13 cellular contexts compared by ENCODE assay signal in genomic region chr2:217361491-217361890, GRCh38.
DNase-seq lines count a peak whose midpoint lies in the region; ATAC-seq and TF ChIP-seq lines count a peak whose summit lies in the region.
"Had no signal": no experiment of that assay in that cellular context is flagged by ENCODE, and none has a peak within 500 bp of the region (broad histone marks: within the 10 kb centered on the region; RNA-seq: fewer than 3 reads in every experiment).

No MANE protein-coding gene starts in this region.

- no peak for TF ChIP-seq CTCF in HFFc6 (IDR thresholded peaks at IDR 0.05)
- TF ChIP-seq CTCF in chondrocyte (IDR thresholded peaks at IDR 0.05): no peak
- no peak for TF ChIP-seq CTCF in thoracic aorta (IDR thresholded peaks at IDR 0.05)

- H3K36me3 ChIP-seq in mesenchymal stem cell (ENCODE audit: control insufficient read depth in 1 of 2, insufficient read depth in 2 of 2, low read depth in 1 of 2, low read length in 2 of 2) (no peaks in the 10 kb centered on the region), thoracic aorta (no peaks in the 10 kb centered on the region)
- H3K36me3 ChIP-seq: neural progenitor cell, right lobe of liver had no signal

- no peak overlapping the region for H2AFZ ChIP-seq in mesenchymal stem cell (ENCODE audit: low read depth, low read length)
- H2AFZ ChIP-seq: neural progenitor cell had no signal

- H3K9me3 ChIP-seq in mesenchymal stem cell (ENCODE audit: control insufficient read depth, low read length) (no peaks in the 10 kb centered on the region), thoracic aorta (no peaks in the 10 kb centered on the region)
- H3K9me3 ChIP-seq: right lobe of liver had no signal

- no peak overlapping the region for H4K8ac ChIP-seq in mesenchymal stem cell (ENCODE audit: low read length)

- H3K18ac ChIP-seq in mesenchymal stem cell (ENCODE audit: low read depth in 1 of 2, low read length in 2 of 2): peak overlapping the region in 1 of 2 experiments; percentile 49

- no peak overlapping the region for H3K4ac ChIP-seq in mesenchymal stem cell (ENCODE audit: low read depth in 1 of 2, low read length in 2 of 2)

- peak overlapping the region; percentile 45 for H3K9ac ChIP-seq in mesenchymal stem cell (ENCODE audit: low read length)
- H3K9ac ChIP-seq: neural progenitor cell had no signal

- H3K27ac Mint-ChIP-seq in HFFc6 (peak overlapping the region; percentile 85), chondrocyte (ENCODE audit: unreplicated experiment) (peak overlapping the region; percentile 83)
- H3K27ac Mint-ChIP-seq: CD4-positive, CD25-positive, alpha-beta regulatory T cell had no signal

- no peak overlapping the region for H4K91ac ChIP-seq in mesenchymal stem cell (ENCODE audit: low read length)

- no peak overlapping the region for H2BK15ac ChIP-seq in mesenchymal stem cell (ENCODE audit: low read depth, poor library complexity, severe bottlenecking)

- no peak overlapping the region for H2BK120ac ChIP-seq in mesenchymal stem cell (ENCODE audit: low read depth, low read length)

- H3K36me3 Mint-ChIP-seq in HFFc6 (ENCODE audit: low read depth) (peaks cover 15% of the 10 kb centered on the region), chondrocyte (ENCODE audit: low read depth) (no peaks in the 10 kb centered on the region)
- H3K36me3 Mint-ChIP-seq: CD4-positive, CD25-positive, alpha-beta regulatory T cell; neural progenitor cell had no signal

- H3K4me3 ChIP-seq in mesenchymal stem cell (ENCODE audit: insufficient read depth in 1 of 2, low read depth in 1 of 2, low read length in 2 of 2) (no peak overlapping the region), thoracic aorta (no peak overlapping the region)
- H3K4me3 ChIP-seq: neural progenitor cell, right lobe of liver had no signal

- no peak overlapping the region for H3K4me2 ChIP-seq in mesenchymal stem cell (ENCODE audit: low read length, poor library complexity, severe bottlenecking)
- H3K4me2 ChIP-seq: neural progenitor cell had no signal

- H2BK12ac ChIP-seq in mesenchymal stem cell (ENCODE audit: low read length in 2 of 2): no peak overlapping the region

- H2AK5ac ChIP-seq in mesenchymal stem cell (ENCODE audit: low read length, severe bottlenecking): no peak overlapping the region

- no peak overlapping the region for H3K14ac ChIP-seq in mesenchymal stem cell (ENCODE audit: low read length in 2 of 2)

- no peak overlapping the region for H3K23ac ChIP-seq in mesenchymal stem cell (ENCODE audit: low read length in 2 of 2)

- H3K27ac ChIP-seq in mesenchymal stem cell (ENCODE audit: low read length, poor library complexity, severe bottlenecking): no peak overlapping the region
- H3K27ac ChIP-seq in thoracic aorta: peak overlapping the region; percentile 65 to 85
- H3K27ac ChIP-seq: neural progenitor cell, right lobe of liver had no signal

- H3K4me1 Mint-ChIP-seq in HFFc6 (ENCODE audit: low read depth): peaks cover 77% of the 10 kb centered on the region
- peaks cover 55% of the 10 kb centered on the region for H3K4me1 Mint-ChIP-seq in chondrocyte (ENCODE audit: low read depth)
- H3K4me1 Mint-ChIP-seq: CD4-positive, CD25-positive, alpha-beta regulatory T cell had no signal

- H3K27me3 Mint-ChIP-seq in HFFc6 (ENCODE audit: insufficient read depth): peaks cover 3% of the 10 kb centered on the region
- no peaks in the 10 kb centered on the region for H3K27me3 Mint-ChIP-seq in chondrocyte (ENCODE audit: low read depth)
- H3K27me3 Mint-ChIP-seq: CD4-positive, CD25-positive, alpha-beta regulatory T cell had no signal

- H3K27me3 ChIP-seq in mesenchymal stem cell (ENCODE audit: control insufficient read depth in 1 of 2, insufficient read depth in 1 of 2, low read length in 2 of 2): no peaks in the 10 kb centered on the region
- no peaks in the 10 kb centered on the region for H3K27me3 ChIP-seq in thoracic aorta (replicated peaks; ENCODE audit: insufficient read depth)
- H3K27me3 ChIP-seq: neural progenitor cell, right lobe of liver had no signal

- WGBS in mesenchymal stem cell: no CpG with 5 or more reads among the region's 2 CpGs

- H3K9me3 Mint-ChIP-seq in HFFc6 (no peaks in the 10 kb centered on the region), chondrocyte (ENCODE audit: low read depth) (no peaks in the 10 kb centered on the region)
- H3K9me3 Mint-ChIP-seq: neural progenitor cell had no signal

- no peaks in the 10 kb centered on the region for H3K79me1 ChIP-seq in mesenchymal stem cell (replicated peaks; ENCODE audit: low read length, poor library complexity, severe bottlenecking)

- DNase-seq in HFFc6: no peak
- no peak for DNase-seq in chondrocyte (ENCODE audit: low spot score)
- no peak for DNase-seq in mesenchymal stem cell
- no peak for DNase-seq in thoracic aorta (ENCODE audit: low spot score)
- DNase-seq in ureter (ENCODE audit: low spot score): no peak
- no peak for DNase-seq in SIG-M5 treated with dmso at 0.1 percent for 504 hours (lab: John Stamatoyannopoulos, UW; ENCODE audit: unreplicated experiment)
- DNase-seq in DMS153 treated with DMSO at 0.1 percent for 48 hours (lab: John Stamatoyannopoulos, UW; ENCODE audit: unreplicated experiment): no peak
- DNase-seq: CD4-positive, CD25-positive, alpha-beta regulatory T cell; NCI-H1092; right lobe of liver; stimulated activated CD4-positive, alpha-beta T cell treated with anti-CD3 and anti-CD28 coated beads, Interleukin-4, amount 100 ng/mL, for 24 hours had no signal

- H3K4me1 ChIP-seq in mesenchymal stem cell (ENCODE audit: control insufficient read depth, insufficient read depth, low read depth, low read length): peaks cover 6% of the 10 kb centered on the region
- H3K4me1 ChIP-seq in thoracic aorta (ENCODE audit: control insufficient read depth in 1 of 2, low read depth in 2 of 2): peaks cover 39 to 75% of the 10 kb centered on the region in 2 donors
- H3K4me1 ChIP-seq: right lobe of liver had no signal

- peak overlapping the region; percentile 50 for H3K4me3 Mint-ChIP-seq in HFFc6
- no peak overlapping the region for H3K4me3 Mint-ChIP-seq in chondrocyte (ENCODE audit: unreplicated experiment)
- H3K4me3 Mint-ChIP-seq: CD4-positive, CD25-positive, alpha-beta regulatory T cell; neural progenitor cell had no signal

- H2BK5ac ChIP-seq in mesenchymal stem cell (ENCODE audit: low read depth, low read length, poor library complexity, severe bottlenecking): no peak overlapping the region

- no peak for ATAC-seq in thoracic aorta (ENCODE audit: insufficient number of reproducible peaks, low FRiP score, low read depth)
- no peak for ATAC-seq in GM18519 (IDR thresholded peaks at IDR 0.05; ENCODE audit: low FRiP score, unreplicated experiment)
